8 cellular contexts compared by ENCODE assay signal in the genomic region with DNA sequence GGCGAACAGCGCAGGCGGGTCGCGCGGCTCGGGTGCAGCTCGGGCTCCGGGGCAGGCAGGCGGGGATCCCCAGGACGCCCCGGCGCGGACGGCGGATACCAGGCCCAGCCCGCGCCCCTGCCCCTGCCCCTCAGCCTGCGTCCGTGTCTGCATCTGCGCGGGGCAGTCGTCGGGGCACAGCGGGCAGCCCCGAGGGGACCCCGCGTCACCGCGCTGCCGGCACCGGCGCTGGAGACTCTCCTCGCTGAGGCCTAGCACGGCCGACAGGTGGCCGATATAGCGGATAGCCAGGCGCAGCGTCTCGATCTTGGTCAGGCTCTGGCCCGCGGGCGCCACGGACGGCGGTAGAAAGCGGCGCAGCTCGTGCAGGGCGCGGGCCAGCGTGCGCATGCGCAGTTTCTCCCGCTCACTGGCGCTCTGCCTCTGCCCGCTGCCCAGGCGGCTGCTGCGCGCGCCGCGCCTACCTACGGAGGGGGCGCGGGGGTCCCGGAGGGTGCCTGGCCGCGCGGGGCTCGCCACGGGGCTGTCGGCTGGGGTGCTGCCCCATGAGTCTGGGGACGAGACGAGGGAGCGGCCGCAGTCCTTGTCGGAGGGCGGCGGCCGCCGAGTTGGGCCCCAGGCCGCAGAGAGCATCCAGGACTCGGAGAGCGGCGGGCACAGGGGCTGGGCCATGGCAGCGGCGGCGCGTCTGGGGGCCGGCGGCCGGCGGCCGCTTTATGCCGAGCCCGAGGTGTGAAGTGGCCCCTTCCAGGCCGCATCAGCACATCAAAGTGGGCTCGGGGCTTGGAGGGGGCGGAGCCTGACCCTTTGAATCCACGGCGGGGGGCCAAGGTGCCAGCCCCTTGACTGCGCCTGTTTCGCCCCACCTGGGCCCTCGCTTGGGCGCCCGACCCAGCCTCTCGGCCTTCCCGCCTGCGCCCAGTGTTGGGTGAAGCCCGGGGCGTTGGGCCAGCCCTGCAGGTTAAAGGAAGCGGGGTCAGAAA.
A peak's percentile ranks its signal among the peaks of the same experiment; 100 is the strongest.
DNase-seq lines count a peak whose midpoint lies in the region; ATAC-seq and TF ChIP-seq lines count a peak whose summit lies in the region.

A gene with protein sequence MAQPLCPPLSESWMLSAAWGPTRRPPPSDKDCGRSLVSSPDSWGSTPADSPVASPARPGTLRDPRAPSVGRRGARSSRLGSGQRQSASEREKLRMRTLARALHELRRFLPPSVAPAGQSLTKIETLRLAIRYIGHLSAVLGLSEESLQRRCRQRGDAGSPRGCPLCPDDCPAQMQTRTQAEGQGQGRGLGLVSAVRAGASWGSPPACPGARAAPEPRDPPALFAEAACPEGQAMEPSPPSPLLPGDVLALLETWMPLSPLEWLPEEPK (minus strand): TSS at position 690 of the 983 bp plus-strand sequence. CDS start 18 bp downstream, at position 672.

- ATAC-seq in GM18909 (IDR thresholded peaks at IDR 0.05; ENCODE audit: poor library complexity, unreplicated experiment) (peak; percentile 90), HG03159 (IDR thresholded peaks at IDR 0.05; ENCODE audit: unreplicated experiment) (peak; percentile 94)

- TF ChIP-seq CTCF in WI38 (IDR thresholded peaks at IDR 0.05; ENCODE audit: low read depth, low read length) (peak; percentile 50; the same call in 1 of the 2 replicates), cardiac fibroblast (IDR thresholded peaks at IDR 0.05; ENCODE audit: low read depth, low read length) (peak; percentile 66)

- DNase-seq in AG08396 (ENCODE audit: low spot score) (peak; percentile 99), NCI-H2196 treated with DMSO at 0.1 percent for 48 hours (lab: John Stamatoyannopoulos, UW; ENCODE audit: unreplicated experiment) (peak; percentile 61), cardiac fibroblast (ENCODE audit: low read depth in 2 of 2) (peak; percentile 91 to 93), iris pigment epithelial cell (ENCODE audit: low read depth) (peak; percentile 86)
- DNase-seq in stimulated activated CD4-positive, alpha-beta T cell treated with anti-CD3 and anti-CD28 coated beads, Interleukin-12 subunit alpha, Interleukin-12 subunit beta, amount 100 ng/mL, for 24 hours (ENCODE audit: low read depth in 2 of 2) = peak; percentile 72 to 82

- peak within 1 kb of the TSS; percentile 64 for H3K4me3 ChIP-seq in WI38 (ENCODE audit: low read depth, low read length)
- peak within 1 kb of the TSS; percentile 43 to 60 for H3K4me3 ChIP-seq in cardiac fibroblast (replicated peaks in 1 of 2; ENCODE audit: low read depth in 2 of 2, low read length in 2 of 2)

Comparison
In these comparisons a context has a peak if more than half of its experiments do, and no peak if none do; other contexts are left out.
1. Peak in every context shown above with its lines: DNase-seq, ATAC-seq and H3K4me3 ChIP-seq.